In genomic region chr1:247105966-247106365, GRCh38 we compare ENCODE assay signal across 1 cellular context.
TF ChIP-seq lines count a peak whose summit lies in the region.

No MANE protein-coding gene starts in this region.

TF ChIP-seq in H1, 55 proteins besides CTCF, POLR2A, EP300 and RAD21:
- no peak for TF ChIP-seq CBX5 (IDR thresholded peaks at IDR 0.05; ENCODE audit: low read depth, low read length)
- TF ChIP-seq SAP30 (IDR thresholded peaks at IDR 0.05; ENCODE audit: insufficient read depth, insufficient replicate concordance, low read length) = no peak
- TF ChIP-seq BRCA1 (IDR thresholded peaks at IDR 0.05; ENCODE audit: low read depth, low read length) = no peak
- TF ChIP-seq CHD2 (IDR thresholded peaks at IDR 0.05; ENCODE audit: low read length) = no peak
- TF ChIP-seq MAFK (IDR thresholded peaks at IDR 0.05; ENCODE audit: low read depth, low read length) = no peak
- TF ChIP-seq EGR1 (IDR thresholded peaks at IDR 0.05; ENCODE audit: borderline replicate concordance, low read depth, low read length) = no peak
- TF ChIP-seq RBBP5 (IDR thresholded peaks at IDR 0.05; ENCODE audit: borderline replicate concordance, low read depth, low read length) = no peak
- no peak for TF ChIP-seq KDM4A (IDR thresholded peaks at IDR 0.05; ENCODE audit: low read depth, low read length, severe bottlenecking)
- no peak for TF ChIP-seq SIN3A (conservative IDR thresholded peaks at IDR 0.05 in 1 of 2, IDR thresholded peaks at IDR 0.05 in 1 of 2; ENCODE audit: low read depth in 1 of 2, low read length in 2 of 2)
- TF ChIP-seq YY1 (IDR thresholded peaks at IDR 0.05; ENCODE audit: low read depth, low read length) = no peak
- no peak for TF ChIP-seq SRF (IDR thresholded peaks at IDR 0.05; ENCODE audit: low read depth, low read length)
- no peak for TF ChIP-seq TCF12 (IDR thresholded peaks at IDR 0.05; ENCODE audit: low read depth, low read length)
- TF ChIP-seq SP1 (IDR thresholded peaks at IDR 0.05; ENCODE audit: low read depth, low read length) = no peak
- no peak for TF ChIP-seq ZNF274 (IDR thresholded peaks at IDR 0.05; ENCODE audit: borderline replicate concordance, extremely low read depth, low read length)
- TF ChIP-seq NRF1 (IDR thresholded peaks at IDR 0.05; ENCODE audit: low read depth, low read length) = no peak
- TF ChIP-seq RXRA (IDR thresholded peaks at IDR 0.05; ENCODE audit: insufficient read depth, low read depth, low read length) = no peak
- TF ChIP-seq SUZ12 (IDR thresholded peaks at IDR 0.05; ENCODE audit: low read length) = no peak
- TF ChIP-seq POLR2AphosphoS5 (IDR thresholded peaks at IDR 0.05; ENCODE audit: low read depth, low read length) = no peak
- no peak for TF ChIP-seq GABPA (IDR thresholded peaks at IDR 0.05; ENCODE audit: borderline replicate concordance, insufficient read depth, low read length)
TF ChIP-seq in H1: peak in this region for 0.
